ENCODE assay signal across 12 cellular contexts in genomic region chr1:32627596-32628162, GRCh38. TPM values are rescaled to one million over a fixed set of nuclear protein-coding genes. Genes with fewer than 3 reads are reported as not detected.
DNase-seq lines count a peak whose midpoint lies in the region; ATAC-seq and TF ChIP-seq lines count a peak whose summit lies in the region.
"Had no signal": no experiment of that assay in that cellular context is flagged by ENCODE, and none has a peak within 500 bp of the region (broad histone marks: within the 10 kb centered on the region; RNA-seq: fewer than 3 reads in every experiment).

No MANE protein-coding gene starts in this region.

- no peaks in the 10 kb centered on the region for H3K27me3 Mint-ChIP-seq in activated T-cell treated with anti-CD3 and anti-CD28 coated beads, Interleukin-2, amount 50 U/mL, for 24 hours
- no peaks in the 10 kb centered on the region for H3K27me3 Mint-ChIP-seq in activated T-cell treated with anti-CD3 and anti-CD28 coated beads, Interleukin-2, amount 50 U/mL, for 4 hours (ENCODE audit: low read depth)
- no peaks in the 10 kb centered on the region for H3K27me3 Mint-ChIP-seq in T-helper 1 cell treated with Interleukin-12 subunit alpha and Interleukin-12 subunit beta and Interleukin-4 antibody, amounts not matched to agents 30 μg/mL and 1 μg/mL, for 36 hours (ENCODE audit: low read depth)
- no peaks in the 10 kb centered on the region for H3K27me3 Mint-ChIP-seq in stimulated activated memory B cell treated with anti-CD40 and anti-IgM and Interleukin-4, amounts not matched to agents 10 μg/mL and 1 μg/mL and 100 μg/mL, for 72 hours

- H3K4me3 ChIP-seq in right atrium auricular region = no peak overlapping the region
- H3K4me3 ChIP-seq: colonic mucosa, GM23338 had no signal

- no peaks in the 10 kb centered on the region for H3K4me1 ChIP-seq in right atrium auricular region
- H3K4me1 ChIP-seq: colonic mucosa had no signal

- H3K4me1 Mint-ChIP-seq in activated T-cell treated with anti-CD3 and anti-CD28 coated beads, Interleukin-2, amount 50 U/mL, for 24 hours (ENCODE audit: low read depth) = peaks cover 31% of the 10 kb centered on the region
- peaks cover 27% of the 10 kb centered on the region for H3K4me1 Mint-ChIP-seq in activated T-cell treated with anti-CD3 and anti-CD28 coated beads, Interleukin-2, amount 50 U/mL, for 4 hours (ENCODE audit: low read depth)
- H3K4me1 Mint-ChIP-seq in T-helper 1 cell treated with Interleukin-12 subunit alpha and Interleukin-12 subunit beta and Interleukin-4 antibody, amounts not matched to agents 30 μg/mL and 1 μg/mL, for 36 hours (ENCODE audit: low read depth) = peaks cover 29% of the 10 kb centered on the region
- peaks cover 35% of the 10 kb centered on the region for H3K4me1 Mint-ChIP-seq in stimulated activated memory B cell treated with anti-CD40 and anti-IgM and Interleukin-4, amounts not matched to agents 10 μg/mL and 1 μg/mL and 100 μg/mL, for 72 hours

- no peak for TF ChIP-seq CTCF in right atrium auricular region (IDR thresholded peaks at IDR 0.05)

- no peak overlapping the region for H3K4me3 Mint-ChIP-seq in activated T-cell treated with anti-CD3 and anti-CD28 coated beads, Interleukin-2, amount 50 U/mL, for 24 hours
- no peak overlapping the region for H3K4me3 Mint-ChIP-seq in activated T-cell treated with anti-CD3 and anti-CD28 coated beads, Interleukin-2, amount 50 U/mL, for 4 hours
- H3K4me3 Mint-ChIP-seq in T-helper 1 cell treated with Interleukin-12 subunit alpha and Interleukin-12 subunit beta and Interleukin-4 antibody, amounts not matched to agents 30 μg/mL and 1 μg/mL, for 36 hours = peak overlapping the region; percentile 48
- peak overlapping the region; percentile 66 for H3K4me3 Mint-ChIP-seq in stimulated activated memory B cell treated with anti-CD40 and anti-IgM and Interleukin-4, amounts not matched to agents 10 μg/mL and 1 μg/mL and 100 μg/mL, for 72 hours
- H3K4me3 Mint-ChIP-seq: GM23338 had no signal

- no peak overlapping the region for H3K27ac ChIP-seq in right atrium auricular region
- H3K27ac ChIP-seq: colonic mucosa had no signal

- no peaks in the 10 kb centered on the region for H3K27me3 ChIP-seq in right atrium auricular region
- H3K27me3 ChIP-seq: colonic mucosa had no signal

- H3K9me3 Mint-ChIP-seq in activated T-cell treated with anti-CD3 and anti-CD28 coated beads, Interleukin-2, amount 50 U/mL, for 24 hours = peaks cover 3% of the 10 kb centered on the region
- H3K9me3 Mint-ChIP-seq in activated T-cell treated with anti-CD3 and anti-CD28 coated beads, Interleukin-2, amount 50 U/mL, for 4 hours = peaks cover 4% of the 10 kb centered on the region
- H3K9me3 Mint-ChIP-seq in T-helper 1 cell treated with Interleukin-12 subunit alpha and Interleukin-12 subunit beta and Interleukin-4 antibody, amounts not matched to agents 30 μg/mL and 1 μg/mL, for 36 hours = no peaks in the 10 kb centered on the region
- H3K9me3 Mint-ChIP-seq in stimulated activated memory B cell treated with anti-CD40 and anti-IgM and Interleukin-4, amounts not matched to agents 10 μg/mL and 1 μg/mL and 100 μg/mL, for 72 hours = peaks cover 2% of the 10 kb centered on the region
- H3K9me3 Mint-ChIP-seq: GM23338 had no signal

- H3K36me3 Mint-ChIP-seq in activated T-cell treated with anti-CD3 and anti-CD28 coated beads, Interleukin-2, amount 50 U/mL, for 24 hours (ENCODE audit: low read depth) = peaks cover 79% of the 10 kb centered on the region
- H3K36me3 Mint-ChIP-seq in activated T-cell treated with anti-CD3 and anti-CD28 coated beads, Interleukin-2, amount 50 U/mL, for 4 hours (ENCODE audit: insufficient read depth) = peaks cover 31% of the 10 kb centered on the region
- peaks cover 39% of the 10 kb centered on the region for H3K36me3 Mint-ChIP-seq in T-helper 1 cell treated with Interleukin-12 subunit alpha and Interleukin-12 subunit beta and Interleukin-4 antibody, amounts not matched to agents 30 μg/mL and 1 μg/mL, for 36 hours (ENCODE audit: low read depth)
- peaks cover 52% of the 10 kb centered on the region for H3K36me3 Mint-ChIP-seq in stimulated activated memory B cell treated with anti-CD40 and anti-IgM and Interleukin-4, amounts not matched to agents 10 μg/mL and 1 μg/mL and 100 μg/mL, for 72 hours

- ATAC-seq in activated T-cell treated with anti-CD3 and anti-CD28 coated beads, Interleukin-2, amount 50 U/mL, for 4 hours = no peak
- ATAC-seq in HG02759 (IDR thresholded peaks at IDR 0.05; ENCODE audit: unreplicated experiment) = peak; percentile 61
- peak; percentile 75 for ATAC-seq in stimulated activated memory B cell treated with anti-CD40 and anti-IgM and Interleukin-4, amounts not matched to agents 10 μg/mL and 1 μg/mL and 100 μg/mL, for 72 hours
- ATAC-seq: GM23338, sciatic nerve had no signal

- peak overlapping the region; percentile 84 for H3K27ac Mint-ChIP-seq in activated T-cell treated with anti-CD3 and anti-CD28 coated beads, Interleukin-2, amount 50 U/mL, for 24 hours
- peak overlapping the region; percentile 91 for H3K27ac Mint-ChIP-seq in T-helper 1 cell treated with Interleukin-12 subunit alpha and Interleukin-12 subunit beta and Interleukin-4 antibody, amounts not matched to agents 30 μg/mL and 1 μg/mL, for 36 hours
- H3K27ac Mint-ChIP-seq in stimulated activated memory B cell treated with anti-CD40 and anti-IgM and Interleukin-4, amounts not matched to agents 10 μg/mL and 1 μg/mL and 100 μg/mL, for 72 hours = peak overlapping the region; percentile 89
- H3K27ac Mint-ChIP-seq: GM23338 had no signal

- H3K9me3 ChIP-seq in right atrium auricular region = no peaks in the 10 kb centered on the region
- H3K9me3 ChIP-seq: colonic mucosa had no signal

- H3K36me3 ChIP-seq in right atrium auricular region = peaks cover 22% of the 10 kb centered on the region
- H3K36me3 ChIP-seq: colonic mucosa had no signal

- DNase-seq in activated T-cell treated with anti-CD3 and anti-CD28 coated beads, Interleukin-2, amount 50 U/mL, for 24 hours = no peak
- no peak for DNase-seq in activated T-cell treated with anti-CD3 and anti-CD28 coated beads, Interleukin-2, amount 50 U/mL, for 4 hours
- DNase-seq in GM19240 (ENCODE audit: insufficient read length, low spot score) (no peak), GOT3 (lab: John Stamatoyannopoulos, UW) (no peak), right atrium auricular region (ENCODE audit: low spot score) (no peak)
- DNase-seq: colonic mucosa, NCI-H2081 treated with DMSO at 0.1 percent for 48 hours had no signal

RNA-seq across cellular contexts. Expression of gene ZBTB8OS, which starts 22.7 kb away (rescaled TPM):
- 10 to 100 TPM; 54.2 to 66.4 (median 54.6) TPM for total RNA-seq in activated T-cell treated with anti-CD3 and anti-CD28 coated beads, Interleukin-2, amount 50 U/mL, for 4 hours
- total RNA-seq in right atrium auricular region = 10 to 100 TPM; 23.9 to 34.4 TPM

RNA-seq across cellular contexts. Expression of gene RBBP4, which starts 23.3 kb away (rescaled TPM):
- total RNA-seq in activated T-cell treated with anti-CD3 and anti-CD28 coated beads, Interleukin-2, amount 50 U/mL, for 4 hours = 100 to 1,000 TPM; 243 to 248 (median 243) TPM
- total RNA-seq in right atrium auricular region = 10 to 100 TPM; 62.5 to 65.7 TPM

Comparison
In these comparisons a context has a peak if more than half of its experiments do, and no peak if none do; other contexts are left out.
1. H3K4me3 Mint-ChIP-seq: peak in T-helper 1 cell treated with Interleukin-12 subunit alpha and Interleukin-12 subunit beta and Interleukin-4 antibody, amounts not matched to agents 30 μg/mL and 1 μg/mL, for 36 hours (single experiment) and stimulated activated memory B cell treated with anti-CD40 and anti-IgM and Interleukin-4, amounts not matched to agents 10 μg/mL and 1 μg/mL and 100 μg/mL, for 72 hours (single experiment); none in activated T-cell treated with anti-CD3 and anti-CD28 coated beads, Interleukin-2, amount 50 U/mL, for 24 hours (single experiment) and activated T-cell treated with anti-CD3 and anti-CD28 coated beads, Interleukin-2, amount 50 U/mL, for 4 hours (single experiment).
2. ATAC-seq: peak in HG02759 (single experiment) and stimulated activated memory B cell treated with anti-CD40 and anti-IgM and Interleukin-4, amounts not matched to agents 10 μg/mL and 1 μg/mL and 100 μg/mL, for 72 hours (single experiment); none in activated T-cell treated with anti-CD3 and anti-CD28 coated beads, Interleukin-2, amount 50 U/mL, for 4 hours (0 of 2).
3. Peak in every context shown above with its lines, with median percentiles within 50 percentile points of each other: H3K27ac Mint-ChIP-seq.